ENCODE assay signal across 25 cellular contexts in genomic region chr5:9451017-9451416, GRCh38.
"Had no signal": no experiment of that assay in that cellular context is flagged by ENCODE, and none has a peak within 500 bp of the region (broad histone marks: within the 10 kb centered on the region; RNA-seq: fewer than 3 reads in every experiment).

No MANE protein-coding gene starts in this region.

- ATAC-seq: activated naive CD4-positive, alpha-beta T cell treated with anti-CD3 and anti-CD28 coated beads, Interleukin-2, amount 50 U/mL, for 72 hours; activated T-cell treated with anti-CD3 and anti-CD28 coated beads, Interleukin-2, amount 50 U/mL, for 72 hours; effector memory CD8-positive, alpha-beta T cell had no signal

- H3K4me1 ChIP-seq: ascending aorta had no signal

- H3K4me3 ChIP-seq: ascending aorta, esophagus squamous epithelium had no signal

- H3K27me3 ChIP-seq: ascending aorta, brain microvascular endothelial cell, esophagus squamous epithelium had no signal

- H3K9me3 ChIP-seq: ascending aorta, esophagus squamous epithelium had no signal

- DNase-seq: activated CD4-positive, alpha-beta memory T cell treated with anti-CD3 and anti-CD28 coated beads, Interleukin-2, amount 10 ng/mL, durations not matched to agents 7 days and 5 days; activated CD4-positive, alpha-beta T cell treated with anti-CD3 and anti-CD28 coated beads for 1 hour; activated CD4-positive, alpha-beta T cell treated with anti-CD3 and anti-CD28 coated beads for 4 hours; activated CD4-positive, alpha-beta T cell treated with anti-CD3 and anti-CD28 coated beads, Interleukin-2, amount 10 ng/mL, durations not matched to agents 7 days and 5 days; activated CD4-positive, alpha-beta T cell treated with anti-CD3 and anti-CD28 coated beads, Interleukin-2, amount 50 U/mL, for 4 hours; activated CD8-positive, alpha-beta memory T cell treated with anti-CD3 and anti-CD28 coated beads, Interleukin-2, amount 50 U/mL, for 48 hours; activated gamma-delta T cell; activated naive CD4-positive, alpha-beta T cell; activated naive CD4-positive, alpha-beta T cell treated with anti-CD3 and anti-CD28 coated beads, Interleukin-2, amount 10 ng/mL, durations not matched to agents 7 days and 5 days; activated naive CD8-positive, alpha-beta T cell treated with anti-CD3 and anti-CD28 coated beads, Interleukin-2, amount 10 ng/mL, durations not matched to agents 7 days and 5 days; activated T-cell treated with anti-CD3 and anti-CD28 coated beads for 4 hours; activated T-cell treated with anti-CD3 and anti-CD28 coated beads, Interleukin-2, amount 50 U/mL, for 24 hours; activated T-cell treated with anti-CD3 and anti-CD28 coated beads, Interleukin-2, amount 50 U/mL, for 72 hours; brain microvascular endothelial cell; caudate nucleus; cortex of kidney; dermis blood vessel endothelial cell; effector CD4-positive, alpha-beta T cell; effector memory CD8-positive, alpha-beta T cell; erythroblast; esophagus squamous epithelium; head of caudate nucleus; T-helper 2 cell had no signal

- H3K27ac Mint-ChIP-seq: activated CD4-positive, alpha-beta memory T cell treated with anti-CD3 and anti-CD28 coated beads, Interleukin-2, amount 10 ng/mL, durations not matched to agents 7 days and 5 days; activated CD4-positive, alpha-beta T cell treated with anti-CD3 and anti-CD28 coated beads, Interleukin-2, amount 10 ng/mL, durations not matched to agents 7 days and 5 days; activated naive CD4-positive, alpha-beta T cell treated with anti-CD3 and anti-CD28 coated beads, Interleukin-2, amount 10 ng/mL, durations not matched to agents 7 days and 5 days; activated naive CD4-positive, alpha-beta T cell treated with anti-CD3 and anti-CD28 coated beads, Interleukin-2, amount 50 U/mL, for 72 hours; activated naive CD8-positive, alpha-beta T cell treated with anti-CD3 and anti-CD28 coated beads, Interleukin-2, amount 10 ng/mL, durations not matched to agents 7 days and 5 days; activated T-cell treated with anti-CD3 and anti-CD28 coated beads, Interleukin-2, amount 50 U/mL, for 24 hours; activated T-cell treated with anti-CD3 and anti-CD28 coated beads, Interleukin-2, amount 50 U/mL, for 72 hours; effector memory CD8-positive, alpha-beta T cell had no signal

- H3K4me3 Mint-ChIP-seq: activated CD4-positive, alpha-beta memory T cell treated with anti-CD3 and anti-CD28 coated beads, Interleukin-2, amount 10 ng/mL, durations not matched to agents 7 days and 5 days; activated CD4-positive, alpha-beta T cell treated with anti-CD3 and anti-CD28 coated beads, Interleukin-2, amount 10 ng/mL, durations not matched to agents 7 days and 5 days; activated naive CD4-positive, alpha-beta T cell treated with anti-CD3 and anti-CD28 coated beads, Interleukin-2, amount 10 ng/mL, durations not matched to agents 7 days and 5 days; activated naive CD8-positive, alpha-beta T cell treated with anti-CD3 and anti-CD28 coated beads, Interleukin-2, amount 10 ng/mL, durations not matched to agents 7 days and 5 days; activated T-cell treated with anti-CD3 and anti-CD28 coated beads, Interleukin-2, amount 50 U/mL, for 24 hours; activated T-cell treated with anti-CD3 and anti-CD28 coated beads, Interleukin-2, amount 50 U/mL, for 72 hours; effector memory CD8-positive, alpha-beta T cell had no signal

- H3K4me1 Mint-ChIP-seq: activated CD4-positive, alpha-beta memory T cell treated with anti-CD3 and anti-CD28 coated beads, Interleukin-2, amount 10 ng/mL, durations not matched to agents 7 days and 5 days; activated CD4-positive, alpha-beta T cell treated with anti-CD3 and anti-CD28 coated beads, Interleukin-2, amount 10 ng/mL, durations not matched to agents 7 days and 5 days; activated naive CD4-positive, alpha-beta T cell treated with anti-CD3 and anti-CD28 coated beads, Interleukin-2, amount 10 ng/mL, durations not matched to agents 7 days and 5 days; activated naive CD8-positive, alpha-beta T cell treated with anti-CD3 and anti-CD28 coated beads, Interleukin-2, amount 10 ng/mL, durations not matched to agents 7 days and 5 days had no signal

- H3K27ac ChIP-seq: ascending aorta, brain microvascular endothelial cell, esophagus squamous epithelium had no signal

- H3K27me3 Mint-ChIP-seq: activated CD4-positive, alpha-beta memory T cell treated with anti-CD3 and anti-CD28 coated beads, Interleukin-2, amount 10 ng/mL, durations not matched to agents 7 days and 5 days; activated CD4-positive, alpha-beta T cell treated with anti-CD3 and anti-CD28 coated beads, Interleukin-2, amount 10 ng/mL, durations not matched to agents 7 days and 5 days; activated naive CD4-positive, alpha-beta T cell treated with anti-CD3 and anti-CD28 coated beads, Interleukin-2, amount 10 ng/mL, durations not matched to agents 7 days and 5 days; activated naive CD8-positive, alpha-beta T cell treated with anti-CD3 and anti-CD28 coated beads, Interleukin-2, amount 10 ng/mL, durations not matched to agents 7 days and 5 days; activated T-cell treated with anti-CD3 and anti-CD28 coated beads, Interleukin-2, amount 50 U/mL, for 24 hours; effector memory CD8-positive, alpha-beta T cell had no signal

- H3K36me3 ChIP-seq: ascending aorta, brain microvascular endothelial cell, esophagus squamous epithelium had no signal

- H3K9me3 Mint-ChIP-seq: activated naive CD8-positive, alpha-beta T cell treated with anti-CD3 and anti-CD28 coated beads, Interleukin-2, amount 10 ng/mL, durations not matched to agents 7 days and 5 days had no signal

- H3K36me3 Mint-ChIP-seq: activated naive CD4-positive, alpha-beta T cell treated with anti-CD3 and anti-CD28 coated beads, Interleukin-2, amount 10 ng/mL, durations not matched to agents 7 days and 5 days; activated naive CD8-positive, alpha-beta T cell treated with anti-CD3 and anti-CD28 coated beads, Interleukin-2, amount 10 ng/mL, durations not matched to agents 7 days and 5 days had no signal
